22 cellular contexts compared by ENCODE assay signal in genomic region chr13:36549126-36549702, GRCh38.
"Had no signal": no experiment of that assay in that cellular context is flagged by ENCODE, and none has a peak within 500 bp of the region (broad histone marks: within the 10 kb centered on the region; RNA-seq: fewer than 3 reads in every experiment).

No MANE protein-coding gene starts in this region.

- H3K27ac Mint-ChIP-seq: activated B cell treated with CpG ODN at 0.5 μM for 24 hours; activated CD4-positive, alpha-beta memory T cell treated with anti-CD3 and anti-CD28 coated beads, Interleukin-2, amount 10 ng/mL, durations not matched to agents 7 days and 5 days; activated naive CD4-positive, alpha-beta T cell treated with anti-CD3 and anti-CD28 coated beads, Interleukin-2, amount 10 ng/mL, durations not matched to agents 7 days and 5 days; activated naive CD8-positive, alpha-beta T cell treated with anti-CD3 and anti-CD28 coated beads for 36 hours; activated T-cell treated with anti-CD3 and anti-CD28 coated beads, Interleukin-2, amount 50 U/mL, for 72 hours; activated T-helper 2 cell treated with anti-CD3 and anti-CD28 coated beads, Interferon-gamma antibody, Interleukin-2, Interleukin-4, amounts not matched to agents 10 μg/mL and 5 μg/mL and 100 μg/mL, durations not matched to agents 14 hours and 24 hours and 36 hours; T-cell had no signal

- H3K27me3 Mint-ChIP-seq: activated CD4-positive, alpha-beta memory T cell treated with anti-CD3 and anti-CD28 coated beads, Interleukin-2, amount 10 ng/mL, durations not matched to agents 7 days and 5 days; activated naive CD4-positive, alpha-beta T cell treated with anti-CD3 and anti-CD28 coated beads, Interleukin-2, amount 10 ng/mL, durations not matched to agents 7 days and 5 days; activated naive CD8-positive, alpha-beta T cell treated with anti-CD3 and anti-CD28 coated beads for 36 hours had no signal

- H3K9me3 Mint-ChIP-seq: activated B cell treated with CpG ODN at 0.5 μM for 24 hours; activated CD4-positive, alpha-beta memory T cell treated with anti-CD3 and anti-CD28 coated beads, Interleukin-2, amount 10 ng/mL, durations not matched to agents 7 days and 5 days; activated naive CD4-positive, alpha-beta T cell treated with anti-CD3 and anti-CD28 coated beads, Interleukin-2, amount 10 ng/mL, durations not matched to agents 7 days and 5 days; activated naive CD8-positive, alpha-beta T cell treated with anti-CD3 and anti-CD28 coated beads for 36 hours; activated T-cell treated with anti-CD3 and anti-CD28 coated beads, Interleukin-2, amount 50 U/mL, for 72 hours; activated T-helper 2 cell treated with anti-CD3 and anti-CD28 coated beads, Interferon-gamma antibody, Interleukin-2, Interleukin-4, amounts not matched to agents 10 μg/mL and 5 μg/mL and 100 μg/mL, durations not matched to agents 14 hours and 24 hours and 36 hours; T-cell had no signal

- H3K4me3 Mint-ChIP-seq: activated B cell treated with CpG ODN at 0.5 μM for 24 hours; activated CD4-positive, alpha-beta memory T cell treated with anti-CD3 and anti-CD28 coated beads, Interleukin-2, amount 10 ng/mL, durations not matched to agents 7 days and 5 days; activated naive CD4-positive, alpha-beta T cell treated with anti-CD3 and anti-CD28 coated beads, Interleukin-2, amount 10 ng/mL, durations not matched to agents 7 days and 5 days; activated naive CD8-positive, alpha-beta T cell treated with anti-CD3 and anti-CD28 coated beads for 36 hours; activated T-cell treated with anti-CD3 and anti-CD28 coated beads, Interleukin-2, amount 50 U/mL, for 72 hours; T-cell had no signal

- FAIRE-seq: TTC549 had no signal

- H3K27me3 ChIP-seq: brain microvascular endothelial cell had no signal

- H3K4me1 Mint-ChIP-seq: activated CD4-positive, alpha-beta memory T cell treated with anti-CD3 and anti-CD28 coated beads, Interleukin-2, amount 10 ng/mL, durations not matched to agents 7 days and 5 days; activated naive CD4-positive, alpha-beta T cell treated with anti-CD3 and anti-CD28 coated beads, Interleukin-2, amount 10 ng/mL, durations not matched to agents 7 days and 5 days; activated naive CD8-positive, alpha-beta T cell treated with anti-CD3 and anti-CD28 coated beads for 36 hours had no signal

- H3K4me3 ChIP-seq: SK-N-MC had no signal

- H3K27ac ChIP-seq: brain microvascular endothelial cell, KMS-11, SK-N-MC had no signal

- H3K36me3 ChIP-seq: brain microvascular endothelial cell had no signal

- DNase-seq: activated B cell treated with CpG ODN at 0.5 μM for 24 hours; activated CD4-positive, alpha-beta memory T cell treated with anti-CD3 and anti-CD28 coated beads, Interleukin-2, amount 10 ng/mL, durations not matched to agents 7 days and 5 days; activated CD4-positive, alpha-beta T cell treated with anti-CD3 and anti-CD28 coated beads for 1 hour; activated CD4-positive, alpha-beta T cell treated with anti-CD3 and anti-CD28 coated beads, Interleukin-2, amount 50 U/mL, for 1 hour; activated gamma-delta T cell treated with Interleukin-2 at 50 U/mL for 16 hours; activated naive CD4-positive, alpha-beta T cell treated with anti-CD3 and anti-CD28 coated beads, Interleukin-2, amount 10 ng/mL, durations not matched to agents 7 days and 5 days; activated naive CD8-positive, alpha-beta T cell treated with anti-CD3 and anti-CD28 coated beads for 36 hours; activated T-cell treated with anti-CD3 and anti-CD28 coated beads, Interleukin-2, amount 50 U/mL, for 72 hours; brain microvascular endothelial cell; caudate nucleus; MM.1S; NCI-H1048; NCI-H2081 treated with DMSO at 0.1 percent for 48 hours; NCI-H510A treated with DMSO at 0.1 percent for 48 hours; PC-3; T-cell; T-helper 2 cell; T1000 had no signal

- ATAC-seq: activated T-cell treated with anti-CD3 and anti-CD28 coated beads, Interleukin-2, amount 50 U/mL, for 72 hours; PC-3; T-cell had no signal

- H3K4me2 ChIP-seq: KMS-11 had no signal

- H3K36me3 Mint-ChIP-seq: activated naive CD4-positive, alpha-beta T cell treated with anti-CD3 and anti-CD28 coated beads, Interleukin-2, amount 10 ng/mL, durations not matched to agents 7 days and 5 days; activated naive CD8-positive, alpha-beta T cell treated with anti-CD3 and anti-CD28 coated beads for 36 hours; T-cell had no signal

- H3K9ac ChIP-seq: KMS-11 had no signal
